In genomic region chr10:80126876-80127275, GRCh38 we compare ENCODE assay signal across 33 cellular contexts. TPM values are rescaled to one million over a fixed set of nuclear protein-coding genes. Genes with fewer than 3 reads are reported as not detected.
A peak's percentile ranks its signal among the peaks of the same experiment; 100 is the strongest.
DNase-seq lines count a peak whose midpoint lies in the region; ATAC-seq, FAIRE-seq and TF ChIP-seq lines count a peak whose summit lies in the region.
"Had no signal": no experiment of that assay in that cellular context is flagged by ENCODE, and none has a peak within 500 bp of the region (broad histone marks: within the 10 kb centered on the region; RNA-seq: fewer than 3 reads in every experiment).

No MANE protein-coding gene starts in this region.

- peaks cover 10% of the 10 kb centered on the region for H3K27me3 Mint-ChIP-seq in WTC11 (ENCODE audit: low read depth)
- H3K27me3 Mint-ChIP-seq in neural crest cell (ENCODE audit: low read depth): peaks cover 10% of the 10 kb centered on the region

- FAIRE-seq in A549 (lab: Jason Lieb, UNC): no peak

- H3K9me3 Mint-ChIP-seq in WTC11: no peaks in the 10 kb centered on the region
- H3K9me3 Mint-ChIP-seq in neural crest cell: no peaks in the 10 kb centered on the region
- H3K9me3 Mint-ChIP-seq: activated CD4-positive, alpha-beta memory T cell treated with anti-CD3 and anti-CD28 coated beads, Interleukin-2, amount 10 ng/mL, durations not matched to agents 7 days and 5 days; activated naive CD4-positive, alpha-beta T cell treated with anti-CD3 and anti-CD28 coated beads, Interleukin-2, amount 10 ng/mL, durations not matched to agents 7 days and 5 days had no signal

- peak; percentile 45 to 47; a peak in 3 of 6 replicates for ATAC-seq in A549
- ATAC-seq in WTC11: peak; percentile 77
- peak in 3 of 4 donors; percentile 64 to 80 (median 79) for ATAC-seq in heart left ventricle
- ATAC-seq: body of pancreas, foreskin keratinocyte had no signal

- intact Hi-C loops in heart left ventricle (cut with DNase I): no loop called here

- 65% methylated on average over 4 of the region's 4 CpGs for WGBS in A549 (ENCODE audit: missing lambda C conversion rate)
- 44 to 57% (median 50%) methylated on average over 4 of the region's 4 CpGs for WGBS in heart left ventricle, 4 donors

- H3K4me3 ChIP-seq in A549 (no peak overlapping the region), heart left ventricle (no peak overlapping the region)
- H3K4me3 ChIP-seq: adrenal gland, body of pancreas, dorsolateral prefrontal cortex, esophagus squamous epithelium, prostate gland, transverse colon had no signal

- CTCF ChIA-PET in A549 (lab: Yijun Ruan, JAX): no interaction called here
- CTCF ChIA-PET in WTC11 (lab: Charles Lee): interaction anchor here (1.5 kb wide), 1 partner anchor 17 kb away, joined by 3 read pairs; no protein-coding TSS in a partner anchor

- no peak for TF ChIP-seq RAD21 in A549 (conservative IDR thresholded peaks at IDR 0.05 in 1 of 2, IDR thresholded peaks at IDR 0.05 in 1 of 2)

- POLR2A ChIA-PET in A549 (lab: Yijun Ruan, JAX) (no interaction called here), WTC11 (lab: Charles Lee) (interaction anchor here (0.7 kb wide), 1 partner anchor 1163 kb away, joined by 3 read pairs; no protein-coding TSS in a partner anchor)

- H3K9me3 ChIP-seq in A549 (no peaks in the 10 kb centered on the region), heart left ventricle (no peaks in the 10 kb centered on the region)
- H3K9me3 ChIP-seq: adrenal gland, body of pancreas, esophagus squamous epithelium, neutrophil, prostate gland, transverse colon had no signal

- peaks cover 10% of the 10 kb centered on the region for H3K4me1 Mint-ChIP-seq in WTC11
- peaks cover 14% of the 10 kb centered on the region for H3K4me1 Mint-ChIP-seq in neural crest cell
- H3K4me1 Mint-ChIP-seq: activated CD4-positive, alpha-beta memory T cell treated with anti-CD3 and anti-CD28 coated beads, Interleukin-2, amount 10 ng/mL, durations not matched to agents 7 days and 5 days; activated naive CD4-positive, alpha-beta T cell treated with anti-CD3 and anti-CD28 coated beads, Interleukin-2, amount 10 ng/mL, durations not matched to agents 7 days and 5 days had no signal

- peaks cover 0 to 4% (median 0%) of the 10 kb centered on the region in 9 donors for H3K27me3 ChIP-seq in heart left ventricle
- H3K27me3 ChIP-seq: adrenal gland had no signal

- TF ChIP-seq POLR2A in A549 (IDR thresholded peaks at IDR 0.05; ENCODE audit: low read length) (no peak), heart left ventricle (IDR thresholded peaks at IDR 0.05) (no peak)

- H3K36me3 Mint-ChIP-seq in WTC11 (no peaks in the 10 kb centered on the region), neural crest cell (ENCODE audit: low read depth) (no peaks in the 10 kb centered on the region)
- H3K36me3 Mint-ChIP-seq: activated naive CD4-positive, alpha-beta T cell treated with anti-CD3 and anti-CD28 coated beads, Interleukin-2, amount 10 ng/mL, durations not matched to agents 7 days and 5 days had no signal

- H3K4me1 ChIP-seq in A549 (no peaks in the 10 kb centered on the region), heart left ventricle (peaks cover 0 to 7% (median 0%) of the 10 kb centered on the region in 12 donors)
- H3K4me1 ChIP-seq: adrenal gland, body of pancreas, esophagus squamous epithelium, foreskin keratinocyte, prostate gland, transverse colon had no signal

- TF ChIP-seq CTCF in A549 (IDR thresholded peaks at IDR 0.05) (no peak), WTC11 (IDR thresholded peaks at IDR 0.05) (no peak), heart left ventricle (IDR thresholded peaks at IDR 0.05) (no peak), neural crest cell (conservative IDR thresholded peaks at IDR 0.05) (no peak)

- TF ChIP-seq EP300 in A549 (IDR thresholded peaks at IDR 0.05): no peak

- H3K27ac ChIP-seq in A549 (no peak overlapping the region), heart left ventricle (peak overlapping the region in 4 of 12 donors; percentile 19 to 46 (median 33))
- H3K27ac ChIP-seq: adrenal gland, body of pancreas, dorsolateral prefrontal cortex, esophagus squamous epithelium, foreskin keratinocyte, neutrophil, prostate gland, transverse colon had no signal

- DNase-seq in A549 (ENCODE audit: low read depth in 1 of 2, low spot score in 1 of 2) (no peak), WTC11 (ENCODE audit: low spot score) (peak; percentile 30), heart left ventricle (peak in 1 of 5 donors; percentile 21), neural crest cell (ENCODE audit: low read depth, low spot score) (no peak), NCI-H69 (lab: John Stamatoyannopoulos, UW) (no peak), kidney glomerular epithelial cell (lab: John Stamatoyannopoulos, UW) (no peak), NCI-H1930 (lab: John Stamatoyannopoulos, UW) (no peak)
- no peak for DNase-seq in activated CD4-positive, alpha-beta T cell treated with anti-CD3 and anti-CD28 coated beads for 1 hour
- DNase-seq: 8988T; activated CD4-positive, alpha-beta memory T cell treated with anti-CD3 and anti-CD28 coated beads, Interleukin-2, amount 10 ng/mL, durations not matched to agents 7 days and 5 days; activated CD4-positive, CD25-positive, alpha-beta regulatory T cell treated with anti-CD3 and anti-CD28 coated beads, Interleukin-2, amount 50 U/mL, for 72 hours; activated CD8-positive, alpha-beta memory T cell treated with anti-CD3 and anti-CD28 coated beads, Interleukin-2, amount 50 U/mL, for 48 hours; activated naive CD4-positive, alpha-beta T cell treated with anti-CD3 and anti-CD28 coated beads, Interleukin-2, amount 10 ng/mL, durations not matched to agents 7 days and 5 days; adrenal gland; body of pancreas; Calu3; cerebellar nuclear complex; DND-41; dorsolateral prefrontal cortex; esophagus squamous epithelium; foreskin keratinocyte; GF-D8; mesenchymal stem cell; NCI-H1092 treated with DMSO at 0.1 percent for 48 hours; NCI-H187 treated with DMSO at 0.1 percent for 48 hours; NCI-H524 treated with DMSO at 0.1 percent for 48 hours; NK-92 treated with Interleukin-12 subunit alpha and Interleukin-12 subunit beta, amount 100 ng/mL, for 24 hours; SHP77; stimulated activated CD4-positive, alpha-beta T cell treated with anti-CD3 and anti-CD28 coated beads, Interleukin-4, amount 100 ng/mL, for 24 hours; transverse colon had no signal

- H3K27ac Mint-ChIP-seq in WTC11: peak overlapping the region; percentile 73; the same call in 1 of the 2 replicates
- peak overlapping the region; percentile 81 for H3K27ac Mint-ChIP-seq in neural crest cell (ENCODE audit: unreplicated experiment)
- H3K27ac Mint-ChIP-seq: activated CD4-positive, alpha-beta memory T cell treated with anti-CD3 and anti-CD28 coated beads, Interleukin-2, amount 10 ng/mL, durations not matched to agents 7 days and 5 days; activated naive CD4-positive, alpha-beta T cell treated with anti-CD3 and anti-CD28 coated beads, Interleukin-2, amount 10 ng/mL, durations not matched to agents 7 days and 5 days had no signal

- H3K4me3 Mint-ChIP-seq in WTC11: no peak overlapping the region
- H3K4me3 Mint-ChIP-seq in neural crest cell: peak overlapping the region; percentile 45
- H3K4me3 Mint-ChIP-seq: activated CD4-positive, alpha-beta memory T cell treated with anti-CD3 and anti-CD28 coated beads, Interleukin-2, amount 10 ng/mL, durations not matched to agents 7 days and 5 days; activated naive CD4-positive, alpha-beta T cell treated with anti-CD3 and anti-CD28 coated beads, Interleukin-2, amount 10 ng/mL, durations not matched to agents 7 days and 5 days had no signal

- no peak overlapping the region for H3K4me2 ChIP-seq in A549

- no peaks in the 10 kb centered on the region for H3K36me3 ChIP-seq in heart left ventricle
- H3K36me3 ChIP-seq: adrenal gland, esophagus squamous epithelium, neutrophil, prostate gland, transverse colon had no signal

TF ChIP-seq in A549, 52 proteins besides CTCF, POLR2A, EP300 and RAD21:
- no peak for TF ChIP-seq EHF (CRISPR knock-in tag; IDR thresholded peaks at IDR 0.05)
- TF ChIP-seq MAFK (IDR thresholded peaks at IDR 0.05; ENCODE audit: partially characterized antibody): no peak
- no peak for TF ChIP-seq PHF8 (IDR thresholded peaks at IDR 0.05; ENCODE audit: borderline replicate concordance, low read depth)
- no peak for TF ChIP-seq ZC3H11A (IDR thresholded peaks at IDR 0.05)
- TF ChIP-seq RFX5 (IDR thresholded peaks at IDR 0.05): no peak
- TF ChIP-seq MAZ (IDR thresholded peaks at IDR 0.05; ENCODE audit: borderline replicate concordance, low read depth, low read length): no peak
- no peak for TF ChIP-seq ZSCAN20 (CRISPR knock-in tag; IDR thresholded peaks at IDR 0.05)
TF ChIP-seq in A549: peak in this region for 0.

TF ChIP-seq in WTC11, 78 proteins besides CTCF, POLR2A, EP300 and RAD21 (continues in another document):
- TF ChIP-seq ZMAT4 (CRISPR knock-in tag; IDR thresholded peaks at IDR 0.05) (no peak), MXD4 (CRISPR knock-in tag; IDR thresholded peaks at IDR 0.05; ENCODE audit: borderline replicate concordance) (no peak), SMAD4 (CRISPR knock-in tag; IDR thresholded peaks at IDR 0.05) (no peak), CREM (CRISPR knock-in tag; IDR thresholded peaks at IDR 0.05) (no peak)

RNA-seq across cellular contexts. Expression of gene PLAC9, which starts 5.7 kb away (rescaled TPM):
- polyA plus RNA-seq in A549 (2011; rRNA removed): not detected in 2 replicates
- 0.05 and 0.07 TPM in 2 replicates for polyA plus RNA-seq in A549 (2012; cell fraction: cytosol; rRNA removed)
- polyA plus RNA-seq in A549 (2012; cell fraction: nucleus; rRNA removed): 0.07 TPM in 1 of 2 replicates, not detected in the other
- polyA plus RNA-seq in A549 (2017; fragmentation: RNase III; extraction: RNeasy Plus Mini Kit Qiagen cat#74134 plus additional on column Dnase treatment): not detected in 3 replicates
- polyA minus RNA-seq in A549 (2011; rRNA and poly(A)+ RNA removed): not detected in 2 replicates
- total RNA-seq in WTC11 (2021): 4.6 to 7.3 TPM (median 6.6 TPM) in 3 replicates
- 10 to 100 TPM; 16.5 to 51.6 (median 25.1) TPM for total RNA-seq in heart left ventricle
- polyA plus RNA-seq in heart left ventricle: 10 to 100 TPM; 26.5 to 45.8 TPM
- total RNA-seq in neural crest cell: 24.1 and 27.5 TPM in 2 replicates
- total RNA-seq: activated CD4-positive, alpha-beta memory T cell treated with anti-CD3 and anti-CD28 coated beads, Interleukin-2, amount 10 ng/mL, durations not matched to agents 7 days and 5 days; Calu3; foreskin keratinocyte; T-helper 2 cell treated with Interferon-gamma antibody and Interleukin-4, amounts not matched to agents 100 ng/mL and 5 ng/mL, for 36 hours had no signal
- polyA plus RNA-seq: foreskin keratinocyte had no signal

RNA-seq across cellular contexts. Expression of gene TMEM254, which starts 48.4 kb away (rescaled TPM):
- polyA plus RNA-seq in A549 (2011; rRNA removed): 38.9 and 43.6 TPM in 2 replicates
- 15.5 and 18.6 TPM in 2 replicates for polyA plus RNA-seq in A549 (2012; cell fraction: cytosol; rRNA removed)
- polyA plus RNA-seq in A549 (2012; cell fraction: nucleus; rRNA removed): 8.8 and 9.3 TPM in 2 replicates
- polyA plus RNA-seq in A549 (2017; fragmentation: RNase III; extraction: RNeasy Plus Mini Kit Qiagen cat#74134 plus additional on column Dnase treatment): 19.0 to 20.9 TPM (median 20.4 TPM) in 3 replicates
- polyA minus RNA-seq in A549 (2011; rRNA and poly(A)+ RNA removed): 12.8 and 16.2 TPM in 2 replicates
- 18.5 to 23.3 TPM (median 22.2 TPM) in 3 replicates for total RNA-seq in WTC11 (2021)
- total RNA-seq in heart left ventricle: 10 to 100 TPM in 3 of 9 donors, 1 to 10 TPM in 6; 4.7 to 13.4 (median 7.0) TPM
- polyA plus RNA-seq in heart left ventricle: 1 to 10 TPM; 6.4 to 8.1 TPM
- 30.6 and 33.8 TPM in 2 replicates for total RNA-seq in neural crest cell
